20 cellular contexts compared by ENCODE assay signal in the genomic region with DNA sequence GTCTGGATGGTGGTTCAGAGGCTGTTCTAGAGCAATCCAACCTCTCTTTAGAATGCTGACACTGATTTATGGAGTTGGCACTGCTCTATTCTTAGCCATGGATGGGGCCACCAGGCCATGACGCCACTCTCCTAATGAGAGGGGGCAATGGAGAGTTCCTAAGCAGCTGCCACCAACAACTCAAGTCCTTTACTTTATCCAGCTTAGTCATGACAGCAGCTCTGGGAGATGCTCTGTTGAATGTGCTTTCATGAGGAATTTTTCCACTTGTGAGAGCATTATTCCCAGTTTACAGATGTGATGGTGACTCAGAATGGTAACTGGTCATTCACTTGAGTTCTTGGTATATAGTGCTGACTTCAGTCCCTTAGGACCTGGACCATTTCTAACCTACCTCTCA.
"Had no signal": no experiment of that assay in that cellular context is flagged by ENCODE, and none has a peak within 500 bp of the region (broad histone marks: within the 10 kb centered on the region; RNA-seq: fewer than 3 reads in every experiment).

No MANE protein-coding gene starts in this region.

- H2AFZ ChIP-seq: hepatocyte had no signal

- H3K27me3 ChIP-seq: neutrophil, right atrium auricular region, tibial artery had no signal

- H3K9me3 ChIP-seq: left ventricle myocardium inferior, mucosa of descending colon, neutrophil, right atrium auricular region, tibial artery had no signal

- H3K4me1 ChIP-seq: left ventricle myocardium inferior, right atrium auricular region, tibial artery had no signal

- H3K4me2 ChIP-seq: hepatocyte had no signal

- ATAC-seq: activated naive CD8-positive, alpha-beta T cell treated with anti-CD3 and anti-CD28 coated beads, Interleukin-2, amount 50 U/mL, for 24 hours; activated T-helper 17 cell treated with anti-CD3 and anti-CD28 coated beads, Interleukin-2, amount 50 U/mL, for 72 hours; mucosa of descending colon; natural killer cell; stimulated activated naive B cell treated with anti-CD40 and anti-IgM and Interleukin-4, amounts not matched to agents 10 μg/mL and 1 μg/mL and 100 μg/mL, for 72 hours had no signal

- H3K36me3 ChIP-seq: left ventricle myocardium inferior, neutrophil, right atrium auricular region, tibial artery had no signal

- DNase-seq: activated CD4-positive, alpha-beta T cell treated with anti-CD3 and anti-CD28 coated beads, Interleukin-2, amount 10 ng/mL, durations not matched to agents 7 days and 5 days; activated CD8-positive, alpha-beta memory T cell treated with anti-CD3 and anti-CD28 coated beads for 24 hours; activated naive CD4-positive, alpha-beta T cell treated with Interleukin-2 at 50 U/mL for 16 hours; activated naive CD8-positive, alpha-beta T cell treated with anti-CD3 and anti-CD28 coated beads, Interleukin-2, amount 50 U/mL, for 24 hours; aorta; endodermal cell; erythroblast; kidney; left ventricle myocardium inferior; mucosa of descending colon; natural killer cell; stimulated activated CD4-positive, alpha-beta T cell treated with anti-CD3 and anti-CD28 coated beads, Interleukin-15, amount 100 ng/mL, for 24 hours; stimulated activated CD4-positive, alpha-beta T cell treated with anti-CD3 and anti-CD28 coated beads, Interleukin-4, amount 100 ng/mL, for 1 hour; stimulated activated naive B cell treated with anti-CD40 and anti-IgM and Interleukin-4, amounts not matched to agents 10 μg/mL and 1 μg/mL and 100 μg/mL, for 72 hours; tibial artery had no signal

- H3K4me3 ChIP-seq: hepatocyte, left ventricle myocardium inferior, mucosa of descending colon, right atrium auricular region, skin epidermis, tibial artery had no signal

- H3K79me2 ChIP-seq: hepatocyte had no signal

- H3K27ac ChIP-seq: hepatocyte, left ventricle myocardium inferior, neutrophil, right atrium auricular region, skin epidermis, tibial artery had no signal
